3 cellular contexts compared by ENCODE assay signal in genomic region chr10:2366532-2366931, GRCh38.
"Had no signal": no experiment of that assay in that cellular context is flagged by ENCODE, and none has a peak within 500 bp of the region (broad histone marks: within the 10 kb centered on the region; RNA-seq: fewer than 3 reads in every experiment).

No MANE protein-coding gene starts in this region.

- H3K4me3 ChIP-seq: GM12878 had no signal

- DNase-seq: GDM1, GF-D8 had no signal
